Comparison of ENCODE assay signal across 16 cellular contexts in the genomic region with DNA sequence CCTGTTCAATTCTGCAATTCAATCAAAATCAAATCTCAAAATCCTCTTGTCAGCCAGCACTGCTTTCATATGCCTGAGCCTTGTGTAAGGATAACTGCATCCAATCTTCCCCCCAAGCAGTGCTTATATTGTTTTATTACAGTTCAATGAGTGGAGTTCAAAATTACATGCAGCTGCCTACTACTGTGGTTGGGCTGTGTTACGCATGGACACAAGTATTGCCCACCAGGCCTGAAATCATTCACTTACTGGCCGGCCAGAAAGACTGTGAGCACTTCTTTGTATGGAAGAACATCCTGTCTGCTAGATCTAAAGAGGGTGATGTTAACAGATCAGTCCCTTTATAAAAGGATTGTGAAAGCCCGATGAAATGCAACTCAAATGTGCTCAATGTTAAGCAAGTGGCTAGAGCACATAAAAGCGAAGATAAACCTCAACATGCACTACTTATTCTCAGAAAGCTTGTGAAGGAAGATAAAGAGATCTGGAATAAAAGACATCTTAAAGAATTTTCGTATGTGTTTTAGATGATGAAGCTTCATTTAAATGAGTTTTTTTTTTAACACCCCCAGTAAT.
DNase-seq lines count a peak whose midpoint lies in the region; ATAC-seq and TF ChIP-seq lines count a peak whose summit lies in the region.
"Had no signal": no experiment of that assay in that cellular context is flagged by ENCODE, and none has a peak within 500 bp of the region (broad histone marks: within the 10 kb centered on the region; RNA-seq: fewer than 3 reads in every experiment).

No MANE protein-coding gene starts in this region.

- H3K27me3 ChIP-seq in smooth muscle cell (ENCODE audit: low read depth) = no peaks in the 10 kb centered on the region

- peaks cover 99% of the 10 kb centered on the region for H3K4me1 Mint-ChIP-seq in activated T-cell treated with anti-CD3 and anti-CD28 coated beads, Interleukin-2, amount 50 U/mL, for 4 hours (ENCODE audit: low read depth)
- peaks cover 68% of the 10 kb centered on the region for H3K4me1 Mint-ChIP-seq in chondrocyte (ENCODE audit: low read depth)

- peak overlapping the region; percentile 8 for H3K27ac Mint-ChIP-seq in chondrocyte (ENCODE audit: unreplicated experiment)
- H3K27ac Mint-ChIP-seq: dendritic cell treated with granulocyte-macrophage colony-stimulating factor and Interleukin-4, amounts not matched to agents 40 ng/mL and 50 ng/mL, for 4 days; IgD-negative memory B cell had no signal

- H3K27ac ChIP-seq in smooth muscle cell (ENCODE audit: low read depth) = peak overlapping the region; percentile 36
- H3K27ac ChIP-seq: psoas muscle had no signal

- TF ChIP-seq CTCF in NB4 (IDR thresholded peaks at IDR 0.05; ENCODE audit: low read depth, low read length) = no peak
- TF ChIP-seq CTCF in chondrocyte (IDR thresholded peaks at IDR 0.05) = no peak
- no peak for TF ChIP-seq CTCF in smooth muscle cell (IDR thresholded peaks at IDR 0.05; ENCODE audit: borderline replicate concordance, insufficient read depth, poor library complexity, severe bottlenecking)

- H3K9ac ChIP-seq in smooth muscle cell (ENCODE audit: low read depth) = no peak overlapping the region

- H3K4me3 ChIP-seq in NB4 (ENCODE audit: low read depth, low read length) (no peak overlapping the region), smooth muscle cell (no peak overlapping the region)
- H3K4me3 ChIP-seq: GM12878, psoas muscle had no signal

- H3K36me3 Mint-ChIP-seq in activated T-cell treated with anti-CD3 and anti-CD28 coated beads, Interleukin-2, amount 50 U/mL, for 4 hours (ENCODE audit: insufficient read depth) = peaks cover 6% of the 10 kb centered on the region
- H3K36me3 Mint-ChIP-seq in chondrocyte (ENCODE audit: low read depth) = peaks cover 1% of the 10 kb centered on the region
- H3K36me3 Mint-ChIP-seq: IgD-negative memory B cell had no signal

- no peak overlapping the region for H3K4me2 ChIP-seq in smooth muscle cell

- H3K27me3 Mint-ChIP-seq in activated T-cell treated with anti-CD3 and anti-CD28 coated beads, Interleukin-2, amount 50 U/mL, for 4 hours (ENCODE audit: low read depth) = no peaks in the 10 kb centered on the region
- no peaks in the 10 kb centered on the region for H3K27me3 Mint-ChIP-seq in chondrocyte (ENCODE audit: low read depth)
- H3K27me3 Mint-ChIP-seq: dendritic cell treated with granulocyte-macrophage colony-stimulating factor and Interleukin-4, amounts not matched to agents 40 ng/mL and 50 ng/mL, for 4 days had no signal

- ATAC-seq in activated T-cell treated with anti-CD3 and anti-CD28 coated beads, Interleukin-2, amount 50 U/mL, for 4 hours = no peak
- ATAC-seq in GM21717 (IDR thresholded peaks at IDR 0.05; ENCODE audit: unreplicated experiment) = no peak
- ATAC-seq: GM12878, psoas muscle had no signal

- no peak overlapping the region for H2AFZ ChIP-seq in smooth muscle cell (ENCODE audit: low read depth)

- no peaks in the 10 kb centered on the region for H3F3A ChIP-seq in smooth muscle cell (ENCODE audit: low read depth)

- H3K4me1 ChIP-seq in smooth muscle cell (ENCODE audit: low read depth) = peaks cover 27% of the 10 kb centered on the region

- TF ChIP-seq POLR2A in NB4 (IDR thresholded peaks at IDR 0.05; ENCODE audit: extremely low read depth, insufficient read length) = no peak

- H4K20me1 ChIP-seq in smooth muscle cell (ENCODE audit: low read depth) = no peaks in the 10 kb centered on the region

- 65% methylated on average over 5 of the region's 5 CpGs for WGBS in smooth muscle cell (ENCODE audit: low lambda C conversion rate)

- peaks cover 44% of the 10 kb centered on the region for H3K79me2 ChIP-seq in smooth muscle cell (ENCODE audit: low read depth)

- no peak for DNase-seq in activated T-cell treated with anti-CD3 and anti-CD28 coated beads, Interleukin-2, amount 50 U/mL, for 4 hours
- no peak for DNase-seq in activated T-cell treated with anti-CD3 and anti-CD28 coated beads, Interleukin-2, amount 50 U/mL, for 48 hours
- DNase-seq in NB4 (ENCODE audit: low read depth) (peak; percentile 56), chondrocyte (ENCODE audit: low spot score) (no peak), smooth muscle cell (lab: John Stamatoyannopoulos, UW; ENCODE audit: unreplicated experiment) (no peak), islet precursor cell (no peak)
- no peak for DNase-seq in stimulated activated CD4-positive, alpha-beta T cell treated with anti-CD3 and anti-CD28 coated beads, Interleukin-4, amount 100 ng/mL, for 4 hours
- DNase-seq: activated CD4-positive, alpha-beta T cell treated with anti-CD3 and anti-CD28 coated beads, Interleukin-2, amount 50 U/mL, for 48 hours; amniotic stem cell; DND-41; NCI-H187 treated with DMSO at 0.1 percent for 48 hours; psoas muscle had no signal

- no peaks in the 10 kb centered on the region for H3K9me3 ChIP-seq in smooth muscle cell (replicated peaks; ENCODE audit: low read depth)
- H3K9me3 ChIP-seq: psoas muscle had no signal

- no peaks in the 10 kb centered on the region for H3K9me3 Mint-ChIP-seq in activated T-cell treated with anti-CD3 and anti-CD28 coated beads, Interleukin-2, amount 50 U/mL, for 4 hours
- H3K9me3 Mint-ChIP-seq in chondrocyte (ENCODE audit: low read depth) = no peaks in the 10 kb centered on the region
- H3K9me3 Mint-ChIP-seq: dendritic cell treated with granulocyte-macrophage colony-stimulating factor and Interleukin-4, amounts not matched to agents 40 ng/mL and 50 ng/mL, for 4 days; IgD-negative memory B cell had no signal

- H3K36me3 ChIP-seq in smooth muscle cell (ENCODE audit: low read depth) = no peaks in the 10 kb centered on the region

- peak overlapping the region; percentile 56 for H3K4me3 Mint-ChIP-seq in activated T-cell treated with anti-CD3 and anti-CD28 coated beads, Interleukin-2, amount 50 U/mL, for 4 hours
- H3K4me3 Mint-ChIP-seq in chondrocyte (ENCODE audit: unreplicated experiment) = no peak overlapping the region
- H3K4me3 Mint-ChIP-seq: dendritic cell treated with granulocyte-macrophage colony-stimulating factor and Interleukin-4, amounts not matched to agents 40 ng/mL and 50 ng/mL, for 4 days had no signal
